ENCODE assay signal across 9 cellular contexts in the genomic region with DNA sequence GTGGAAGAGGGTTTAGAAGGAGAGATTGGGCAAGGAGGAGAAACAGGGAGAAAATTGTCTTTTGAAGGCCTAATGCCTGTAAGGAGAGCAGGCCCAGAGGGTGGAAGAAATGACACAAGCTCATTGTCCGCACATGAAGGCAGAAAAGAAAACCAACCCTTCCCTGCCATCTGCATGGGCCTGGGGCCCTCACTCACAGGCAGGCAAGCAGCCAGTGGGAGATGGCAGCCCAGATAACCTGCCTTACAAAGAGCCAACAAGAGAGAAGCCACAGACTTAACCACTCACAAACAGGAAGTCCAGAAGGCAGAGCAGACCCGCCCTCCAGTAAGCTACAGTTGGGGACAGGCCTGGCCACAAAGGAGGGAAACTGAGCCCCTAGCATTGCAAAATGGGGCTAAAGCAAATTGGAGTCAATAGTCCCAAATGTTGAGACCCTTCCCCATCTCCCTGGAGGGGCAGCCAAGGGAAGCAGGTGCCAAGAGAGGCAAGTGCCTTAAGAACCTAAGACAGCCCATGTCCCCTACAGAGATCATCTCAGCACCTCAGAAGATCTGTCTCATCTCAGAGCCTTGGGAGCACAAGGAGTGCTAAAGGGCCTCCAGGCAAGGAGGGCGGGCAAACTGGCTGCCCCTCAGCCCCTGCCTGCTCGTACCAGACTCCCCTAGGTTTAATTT. TPM values are rescaled to one million over a fixed set of nuclear protein-coding genes. Genes with fewer than 3 reads are reported as not detected.
A peak's percentile ranks its signal among the peaks of the same experiment; 100 is the strongest.
DNase-seq lines count a peak whose midpoint lies in the region; ATAC-seq, FAIRE-seq and TF ChIP-seq lines count a peak whose summit lies in the region.
"Had no signal": no experiment of that assay in that cellular context is flagged by ENCODE, and none has a peak within 500 bp of the region (broad histone marks: within the 10 kb centered on the region; RNA-seq: fewer than 3 reads in every experiment).

No MANE protein-coding gene starts in this region.

- H3K27ac Mint-ChIP-seq in memory B cell, result peak overlapping the region; percentile 100

- H3K9me3 ChIP-seq in thymus (ENCODE audit: control insufficient read depth), result no peaks in the 10 kb centered on the region

- H3K4me3 Mint-ChIP-seq in activated T-cell treated with anti-CD3 and anti-CD28 coated beads, Interleukin-2, amount 50 U/mL, for 4 hours, result peak overlapping the region; percentile 100
- peak overlapping the region; percentile 97 for H3K4me3 Mint-ChIP-seq in memory B cell

- no peak for TF ChIP-seq CTCF in NB4 (IDR thresholded peaks at IDR 0.05; ENCODE audit: low read depth, low read length)

- no peaks in the 10 kb centered on the region for H3K9me3 Mint-ChIP-seq in activated T-cell treated with anti-CD3 and anti-CD28 coated beads, Interleukin-2, amount 50 U/mL, for 4 hours
- no peaks in the 10 kb centered on the region for H3K9me3 Mint-ChIP-seq in memory B cell

- peaks cover 10% of the 10 kb centered on the region for H3K36me3 ChIP-seq in thymus (ENCODE audit: control insufficient read depth, insufficient read depth)

- peak; percentile 5 to 8 for ATAC-seq in activated T-cell treated with anti-CD3 and anti-CD28 coated beads, Interleukin-2, amount 50 U/mL, for 4 hours
- ATAC-seq in memory B cell (ENCODE audit: low read depth), result peak; percentile 14

- WGBS in thymus, result 4% methylated on average over 4 of the region's 4 CpGs

- peak overlapping the region; percentile 99 for H3K27ac ChIP-seq in thymus (ENCODE audit: low read depth)

- H3K4me3 ChIP-seq in NB4 (ENCODE audit: low read depth, low read length) (peak overlapping the region; percentile 81), thymus (ENCODE audit: low read length) (peak overlapping the region; percentile 84)

- H3K27me3 ChIP-seq in thymus (ENCODE audit: control insufficient read depth, insufficient read depth), result no peaks in the 10 kb centered on the region

- TF ChIP-seq POLR2A in GM12891 (IDR thresholded peaks at IDR 0.05; ENCODE audit: low read depth, low read length), result peak; percentile 84
- TF ChIP-seq POLR2A in NB4 (IDR thresholded peaks at IDR 0.05; ENCODE audit: extremely low read depth, insufficient read length), result peak; percentile 85

- peaks cover 55% of the 10 kb centered on the region for H3K4me1 Mint-ChIP-seq in activated T-cell treated with anti-CD3 and anti-CD28 coated beads, Interleukin-2, amount 50 U/mL, for 4 hours (ENCODE audit: low read depth)
- peaks cover 63% of the 10 kb centered on the region for H3K4me1 Mint-ChIP-seq in memory B cell

- peaks cover 18% of the 10 kb centered on the region for H3K4me1 ChIP-seq in thymus (ENCODE audit: control insufficient read depth, insufficient read depth, low read length)

- no peak for DNase-seq in GM12891 (ENCODE audit: insufficient read length, low spot score)
- DNase-seq in NB4 (ENCODE audit: low read depth), result peak; percentile 96
- DNase-seq in activated T-cell treated with anti-CD3 and anti-CD28 coated beads, Interleukin-2, amount 50 U/mL, for 4 hours, result peak; percentile 48
- DNase-seq in memory B cell (ENCODE audit: low spot score in 2 of 2), result no peak
- DNase-seq in HCEC 1CT, result no peak
- DNase-seq in NCI-H524 treated with DMSO at 0.1 percent for 48 hours (lab: John Stamatoyannopoulos, UW), result no peak
- no peak for DNase-seq in NCI-H1092 (lab: John Stamatoyannopoulos, UW)

- H3K36me3 Mint-ChIP-seq in activated T-cell treated with anti-CD3 and anti-CD28 coated beads, Interleukin-2, amount 50 U/mL, for 4 hours (ENCODE audit: insufficient read depth), result peaks cover 24% of the 10 kb centered on the region
- H3K36me3 Mint-ChIP-seq in memory B cell, result peaks cover 14% of the 10 kb centered on the region

- peak; percentile 82 for FAIRE-seq in GM12891 (lab: Jason Lieb, UNC)

- no peaks in the 10 kb centered on the region for H3K27me3 Mint-ChIP-seq in activated T-cell treated with anti-CD3 and anti-CD28 coated beads, Interleukin-2, amount 50 U/mL, for 4 hours (ENCODE audit: low read depth)
- no peaks in the 10 kb centered on the region for H3K27me3 Mint-ChIP-seq in memory B cell

TF ChIP-seq in GM12891, 5 proteins besides CTCF, POLR2A, EP300 and RAD21:
- TF ChIP-seq TAF1 (IDR thresholded peaks at IDR 0.05; ENCODE audit: low read depth, low read length), result peak; percentile 88
- peak; percentile 82 for TF ChIP-seq SPI1 (IDR thresholded peaks at IDR 0.05; ENCODE audit: low read depth, low read length)
- TF ChIP-seq PAX5 (IDR thresholded peaks at IDR 0.05; ENCODE audit: insufficient read depth, low read length, severe bottlenecking), result no peak
- TF ChIP-seq POLR2AphosphoS5 (IDR thresholded peaks at IDR 0.05; ENCODE audit: low read depth, low read length), result peak; percentile 94
- 0 out of 2 replicates have a peak, but pooled peaks have one; percentile 45 for TF ChIP-seq POU2F2 (IDR thresholded peaks at IDR 0.05; ENCODE audit: low read depth, low read length)

RNA-seq across cellular contexts. Expression of gene TSPOAP1, which starts 7.3 kb away (rescaled TPM):
- 11.0 TPM for polyA plus RNA-seq in GM12891 (2012; ENCODE audit: low read depth, missing spikeins)
- 10 to 100 TPM; 38.6 to 49.6 (median 43.2) TPM for total RNA-seq in activated T-cell treated with anti-CD3 and anti-CD28 coated beads, Interleukin-2, amount 50 U/mL, for 4 hours
- polyA plus RNA-seq in thymus, result 45.2 TPM

RNA-seq across cellular contexts. Expression of gene SUPT4H1, which starts 16.1 kb away (rescaled TPM):
- polyA plus RNA-seq in GM12891 (2012; ENCODE audit: low read depth, missing spikeins), result 122 TPM
- 100 to 1,000 TPM; 144 to 154 (median 152) TPM for total RNA-seq in activated T-cell treated with anti-CD3 and anti-CD28 coated beads, Interleukin-2, amount 50 U/mL, for 4 hours
- polyA plus RNA-seq in thymus, result 103 TPM

RNA-seq across cellular contexts. Expression of gene MPO, which starts 55.2 kb away (rescaled TPM):
- polyA plus RNA-seq in GM12891 (2012; ENCODE audit: low read depth, missing spikeins), result 0.15 TPM
- total RNA-seq in activated T-cell treated with anti-CD3 and anti-CD28 coated beads, Interleukin-2, amount 50 U/mL, for 4 hours, result not detected
- 5.6 TPM for polyA plus RNA-seq in thymus
- total RNA-seq: LHCN-M2 had no signal

Comparison
In these comparisons a context has a peak if more than half of its experiments do, and no peak if none do; other contexts are left out.
1. DNase-seq: peak in NB4 (single experiment) and activated T-cell treated with anti-CD3 and anti-CD28 coated beads, Interleukin-2, amount 50 U/mL, for 4 hours (single experiment); none in GM12891 (single experiment), memory B cell (0 of 2), HCEC 1CT (single experiment), NCI-H524 treated with DMSO at 0.1 percent for 48 hours (single experiment) and NCI-H1092 (single experiment).